8 cellular contexts compared by ENCODE assay signal in the genomic region with DNA sequence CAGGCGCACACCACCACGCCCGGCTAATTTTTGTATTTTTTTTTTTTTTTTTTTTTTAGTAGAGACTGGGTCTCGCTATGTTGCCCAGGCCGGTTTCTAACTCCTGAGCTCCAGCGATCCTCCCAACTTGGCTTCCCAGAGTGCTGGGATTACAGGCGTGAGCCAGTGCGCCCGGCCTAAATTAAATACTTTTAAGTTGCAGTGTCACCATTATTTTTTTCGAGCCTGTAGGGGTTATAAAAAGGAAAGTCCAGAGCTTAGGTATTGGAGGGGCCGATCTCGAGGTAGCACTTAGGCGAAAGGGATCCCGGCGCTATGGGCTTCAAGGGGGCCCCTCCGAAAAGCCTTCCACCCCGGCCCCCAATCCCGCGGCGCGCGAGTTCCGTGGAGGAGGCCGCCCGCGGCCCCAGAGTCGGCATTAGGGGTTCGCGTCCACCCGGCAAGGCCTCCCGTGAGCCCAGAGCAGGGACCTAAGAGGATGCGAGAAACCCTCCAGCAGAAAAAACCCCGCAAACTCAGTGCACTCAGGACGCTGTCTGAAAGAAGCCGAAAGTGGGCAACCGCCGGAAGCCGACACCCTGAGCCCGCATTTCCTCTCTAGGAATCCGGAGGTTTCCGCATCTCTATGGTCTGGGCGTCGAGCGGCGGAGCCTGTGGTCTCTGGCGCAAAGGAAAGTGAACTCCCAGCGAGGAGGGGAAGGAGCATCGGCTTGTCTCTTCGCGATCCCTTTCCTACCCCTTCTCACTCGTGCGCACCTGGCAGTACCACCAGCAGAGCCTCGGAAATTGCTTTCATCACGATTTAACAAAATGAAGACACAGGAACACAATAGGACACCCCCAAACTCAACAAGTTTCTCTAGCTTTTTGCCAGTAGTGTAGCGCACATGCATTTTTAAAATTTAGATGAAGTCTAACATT. TPM values are rescaled to one million over a fixed set of nuclear protein-coding genes. Genes with fewer than 3 reads are reported as not detected.
A peak's percentile ranks its signal among the peaks of the same experiment; 100 is the strongest.
DNase-seq lines count a peak whose midpoint lies in the region; ATAC-seq lines count a peak whose summit lies in the region.

No MANE protein-coding gene starts in this region.

- H3K27me3 ChIP-seq in CD4-positive, CD25-positive, alpha-beta regulatory T cell (ENCODE audit: control insufficient read depth, insufficient read depth, low read length), result peaks cover 5% of the 10 kb centered on the region
- H3K27me3 ChIP-seq in endocrine pancreas (ENCODE audit: control insufficient read depth, insufficient read depth, low read length), result no peaks in the 10 kb centered on the region

- H3K36me3 Mint-ChIP-seq in CD4-positive, CD25-positive, alpha-beta regulatory T cell, result no peaks in the 10 kb centered on the region
- H3K36me3 Mint-ChIP-seq in activated CD8-positive, alpha-beta memory T cell treated with anti-CD3 and anti-CD28 coated beads, Interleukin-2, amount 10 ng/mL, durations not matched to agents 7 days and 5 days, result no peaks in the 10 kb centered on the region

- H3K9me3 Mint-ChIP-seq in CD4-positive, CD25-positive, alpha-beta regulatory T cell, result no peaks in the 10 kb centered on the region
- no peaks in the 10 kb centered on the region for H3K9me3 Mint-ChIP-seq in activated CD8-positive, alpha-beta memory T cell treated with anti-CD3 and anti-CD28 coated beads, Interleukin-2, amount 10 ng/mL, durations not matched to agents 7 days and 5 days (ENCODE audit: low read depth)

- peaks cover 0 to 27% (median 19%) of the 10 kb centered on the region in 4 donors for H3K4me1 Mint-ChIP-seq in CD4-positive, CD25-positive, alpha-beta regulatory T cell
- H3K4me1 Mint-ChIP-seq in activated CD8-positive, alpha-beta memory T cell treated with anti-CD3 and anti-CD28 coated beads, Interleukin-2, amount 10 ng/mL, durations not matched to agents 7 days and 5 days, result peaks cover 26% of the 10 kb centered on the region

- H3K9ac ChIP-seq in endocrine pancreas (ENCODE audit: control insufficient read depth, insufficient read depth, low read length), result peak overlapping the region; percentile 65

- DNase-seq in CD4-positive, CD25-positive, alpha-beta regulatory T cell, result peak; percentile 71 to 93 (median 85)
- DNase-seq in HPDE6-E6E7 (ENCODE audit: extremely low spot score), result peak; percentile 95
- DNase-seq in NOMO-1 (lab: John Stamatoyannopoulos, UW; ENCODE audit: unreplicated experiment in 2 of 2), result peak; percentile 85 to 89
- DNase-seq in activated CD8-positive, alpha-beta memory T cell treated with anti-CD3 and anti-CD28 coated beads, Interleukin-2, amount 10 ng/mL, durations not matched to agents 7 days and 5 days, result peak; percentile 91
- DNase-seq in mesenteric fat pad (ENCODE audit: low spot score), result peak; percentile 92
- DNase-seq in stimulated activated CD8-positive, alpha-beta memory T cell treated with anti-CD3 and anti-CD28 coated beads, Interleukin-12 subunit alpha, Interleukin-12 subunit beta, amount 100 ng/mL, for 4 hours (ENCODE audit: low read depth), result peak; percentile 71

- peak overlapping the region; percentile 71 for H3K27ac ChIP-seq in CD4-positive, CD25-positive, alpha-beta regulatory T cell (ENCODE audit: insufficient read depth, low read length, poor library complexity, severe bottlenecking)

- peaks cover 13% of the 10 kb centered on the region for H3K4me1 ChIP-seq in CD4-positive, CD25-positive, alpha-beta regulatory T cell (ENCODE audit: control insufficient read depth, insufficient read depth, low read length, poor library complexity, severe bottlenecking)
- H3K4me1 ChIP-seq in endocrine pancreas (ENCODE audit: control insufficient read depth, insufficient read depth, low read length), result no peaks in the 10 kb centered on the region

- peak overlapping the region; percentile 92 to 99 (median 94) for H3K27ac Mint-ChIP-seq in CD4-positive, CD25-positive, alpha-beta regulatory T cell
- H3K27ac Mint-ChIP-seq in activated CD8-positive, alpha-beta memory T cell treated with anti-CD3 and anti-CD28 coated beads, Interleukin-2, amount 10 ng/mL, durations not matched to agents 7 days and 5 days, result peak overlapping the region; percentile 88

- ATAC-seq in CD4-positive, CD25-positive, alpha-beta regulatory T cell (ENCODE audit: low read depth in 2 of 2), result peak; percentile 92 to 93
- peak; percentile 79 for ATAC-seq in GM19455 (IDR thresholded peaks at IDR 0.05; ENCODE audit: unreplicated experiment)
- peak; percentile 83 for ATAC-seq in activated CD8-positive, alpha-beta memory T cell treated with anti-CD3 and anti-CD28 coated beads, Interleukin-2, amount 10 ng/mL, durations not matched to agents 7 days and 5 days

- no peaks in the 10 kb centered on the region for H3K9me3 ChIP-seq in CD4-positive, CD25-positive, alpha-beta regulatory T cell (ENCODE audit: control insufficient read depth in 2 of 2, low read length in 2 of 2)
- H3K9me3 ChIP-seq in endocrine pancreas (ENCODE audit: control insufficient read depth, low read length), result no peaks in the 10 kb centered on the region

- H3K4me3 Mint-ChIP-seq in CD4-positive, CD25-positive, alpha-beta regulatory T cell, result peak overlapping the region; percentile 84 to 95 (median 90)
- H3K4me3 Mint-ChIP-seq in activated CD8-positive, alpha-beta memory T cell treated with anti-CD3 and anti-CD28 coated beads, Interleukin-2, amount 10 ng/mL, durations not matched to agents 7 days and 5 days, result peak overlapping the region; percentile 75

- CTCF ChIA-PET in activated CD8-positive, alpha-beta memory T cell treated with anti-CD3 and anti-CD28 coated beads, Interleukin-2, amount 10 ng/mL, durations not matched to agents 7 days and 5 days (lab: Charles Lee), result interaction anchor here (0.9 to 2.5 kb wide), 7 partner anchors 13 to 155 kb away, joined by 3 to 19 read pairs (median 4); a partner anchor contains a TSS

- H3K27me3 Mint-ChIP-seq in CD4-positive, CD25-positive, alpha-beta regulatory T cell, result peaks cover 23% of the 10 kb centered on the region
- H3K27me3 Mint-ChIP-seq in activated CD8-positive, alpha-beta memory T cell treated with anti-CD3 and anti-CD28 coated beads, Interleukin-2, amount 10 ng/mL, durations not matched to agents 7 days and 5 days, result peaks cover 10% of the 10 kb centered on the region

- peak overlapping the region; percentile 81 for H3K4me3 ChIP-seq in CD4-positive, CD25-positive, alpha-beta regulatory T cell (ENCODE audit: low read depth, low read length)
- peak overlapping the region; percentile 78 for H3K4me3 ChIP-seq in endocrine pancreas (ENCODE audit: control insufficient read depth, insufficient read depth, low read length)

- H3K36me3 ChIP-seq in CD4-positive, CD25-positive, alpha-beta regulatory T cell (ENCODE audit: control insufficient read depth, insufficient read depth, low read length), result no peaks in the 10 kb centered on the region
- no peaks in the 10 kb centered on the region for H3K36me3 ChIP-seq in endocrine pancreas (ENCODE audit: control insufficient read depth, insufficient read depth, low read length)

RNA-seq across cellular contexts. Expression of a gene that starts 14.1 kb away (rescaled TPM):
- 0.81 TPM for total RNA-seq in CD4-positive, CD25-positive, alpha-beta regulatory T cell
- polyA plus RNA-seq in CD4-positive, CD25-positive, alpha-beta regulatory T cell, result 1 to 10 TPM in 1 of 4 donors, under 1 TPM in 3; 0.19 to 1.7 (median 0.51) TPM
- 10 to 100 TPM in 1 of 2 experiments, 1 to 10 TPM in 1; 4.7 to 16.0 TPM for total RNA-seq in activated CD8-positive, alpha-beta memory T cell treated with anti-CD3 and anti-CD28 coated beads, Interleukin-2, amount 10 ng/mL, durations not matched to agents 7 days and 5 days
- 3.2 TPM for total RNA-seq in mesenteric fat pad

Comparison
In these comparisons a context has a peak if more than half of its experiments do, and no peak if none do; other contexts are left out.
1. Peak in every context shown above with its lines: DNase-seq, ATAC-seq, H3K4me3 ChIP-seq and H3K27ac ChIP-seq.